ENCODE assay signal across 8 cellular contexts in genomic region chr3:47780727-47781325, GRCh38. TPM values are rescaled to one million over a fixed set of nuclear protein-coding genes. Genes with fewer than 3 reads are reported as not detected.
DNase-seq lines count a peak whose midpoint lies in the region; ATAC-seq and TF ChIP-seq lines count a peak whose summit lies in the region.

No MANE protein-coding gene starts in this region.

- no peaks in the 10 kb centered on the region for H3K27me3 ChIP-seq in prostate gland (replicated peaks; ENCODE audit: insufficient read depth)

- peak overlapping the region; percentile 97 to 99 for H3K27ac ChIP-seq in prostate gland

- 1% methylated on average over 17 of the region's 17 CpGs for WGBS in prostate gland

- peaks cover 31 to 34% (median 33%) of the 10 kb centered on the region in 3 donors for H3K4me1 Mint-ChIP-seq in T-cell

- H3K36me3 ChIP-seq in prostate gland: no peaks in the 10 kb centered on the region

- H3K36me3 Mint-ChIP-seq in T-cell: no peaks in the 10 kb centered on the region

- H3K9me3 ChIP-seq in prostate gland: no peaks in the 10 kb centered on the region

- TF ChIP-seq POLR2A in prostate gland (IDR thresholded peaks at IDR 0.05): no peak

- peak overlapping the region; percentile 93 for H3K4me3 ChIP-seq in fibroblast of mammary gland (ENCODE audit: control insufficient read depth, low read depth, low read length)
- peak overlapping the region; percentile 99 to 100 for H3K4me3 ChIP-seq in prostate gland

- peak overlapping the region; percentile 89 to 96 (median 89) for H3K4me3 Mint-ChIP-seq in T-cell

- ATAC-seq in HG02981 (IDR thresholded peaks at IDR 0.05; ENCODE audit: unreplicated experiment): peak; percentile 2
- ATAC-seq in T-cell (replicated peaks in 1 of 4): no peak
- no peak for ATAC-seq in HG03175 (IDR thresholded peaks at IDR 0.05; ENCODE audit: unreplicated experiment)
- ATAC-seq in HG03442 (IDR thresholded peaks at IDR 0.05; ENCODE audit: unreplicated experiment): no peak

- intact Hi-C loops in prostate gland (cut with DNase I): loop anchor here (10.0 kb wide), 1 partner anchor 366 kb away; no protein-coding TSS in a partner anchor

- H3K4me1 ChIP-seq in prostate gland (replicated peaks): no peaks in the 10 kb centered on the region

- CTCF ChIA-PET in T-cell (lab: Charles Lee): interaction anchor here in 1 of 2 donors (0.7 to 1.3 kb wide), 2 partner anchors 8 to 258 kb away, joined by 3 read pairs; no protein-coding TSS in a partner anchor

- POLR2A ChIA-PET in T-cell (lab: Charles Lee): interaction anchor here in 1 of 2 donors (0.5 kb wide), 1 partner anchor 804 kb away, joined by 4 read pairs; no protein-coding TSS in a partner anchor

- H3K9me3 Mint-ChIP-seq in T-cell: no peaks in the 10 kb centered on the region

- DNase-seq in EH (ENCODE audit: low read depth) (peak; percentile 35), T-cell (no peak), fibroblast of mammary gland (ENCODE audit: low read depth) (peak; percentile 31), prostate gland (ENCODE audit: low spot score) (peak; percentile 5)
- DNase-seq in effector CD8-positive, alpha-beta T cell (lab: John Stamatoyannopoulos, UW): no peak

- H3K27ac Mint-ChIP-seq in T-cell: peak overlapping the region; percentile 86 to 90

- no peaks in the 10 kb centered on the region for H3K27me3 Mint-ChIP-seq in T-cell

- TF ChIP-seq CTCF in fibroblast of mammary gland (conservative IDR thresholded peaks at IDR 0.05; ENCODE audit: control insufficient read depth, insufficient read depth, low read depth, low read length) (no peak), prostate gland (IDR thresholded peaks at IDR 0.05) (no peak)

RNA-seq across cellular contexts. Expression of gene SMARCC1, which starts 0.9 kb away (rescaled TPM):
- total RNA-seq in T-cell: 10 to 100 TPM; 88.9 to 99.3 (median 92.4) TPM
- total RNA-seq in prostate gland: 10 to 100 TPM; 49.9 to 58.7 TPM

RNA-seq across cellular contexts. Expression of gene DHX30, which starts 22.1 kb away (rescaled TPM):
- 100 to 1,000 TPM in 1 of 5 donors, 10 to 100 TPM in 4; 69.3 to 101 (median 97.5) TPM for total RNA-seq in T-cell
- total RNA-seq in prostate gland: 100 to 1,000 TPM in 1 of 2 donors, 10 to 100 TPM in 1; 72.9 to 107 TPM

Comparison
In these comparisons a context has a peak if more than half of its experiments do, and no peak if none do; other contexts are left out.
1. DNase-seq: peak in EH (single experiment), fibroblast of mammary gland (single experiment) and prostate gland (single experiment); none in T-cell (0 of 34) and effector CD8-positive, alpha-beta T cell (single experiment).